ENCODE assay signal across 33 cellular contexts in the genomic region with DNA sequence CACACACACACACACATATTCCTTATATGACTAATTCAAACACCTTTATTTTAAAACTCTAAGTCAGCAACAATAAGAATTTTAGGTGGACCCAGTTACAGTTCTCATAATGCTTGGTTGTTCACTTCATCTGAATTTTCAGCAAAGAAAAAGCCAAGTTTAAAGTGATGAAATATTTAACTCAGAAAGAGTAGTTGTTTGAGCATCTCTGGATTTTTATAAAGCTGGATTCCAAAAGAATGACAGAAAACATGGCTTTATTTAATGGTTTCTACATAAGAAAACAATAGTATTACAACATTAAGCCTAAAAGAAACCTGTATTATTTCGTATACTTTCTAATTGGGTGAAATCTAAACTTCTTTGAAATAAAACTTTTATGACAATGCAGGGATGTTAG. TPM values are rescaled to one million over a fixed set of nuclear protein-coding genes. Genes with fewer than 3 reads are reported as not detected.
"Had no signal": no experiment of that assay in that cellular context is flagged by ENCODE, and none has a peak within 500 bp of the region (broad histone marks: within the 10 kb centered on the region; RNA-seq: fewer than 3 reads in every experiment).

No MANE protein-coding gene starts in this region.

- H3K4me2 ChIP-seq: hepatocyte had no signal

- H3K4me3 ChIP-seq: ascending aorta, breast epithelium, esophagus muscularis mucosa, gastroesophageal sphincter, heart right ventricle, hepatocyte had no signal

- H3K27ac ChIP-seq: ascending aorta, breast epithelium, esophagus muscularis mucosa, gastroesophageal sphincter, heart right ventricle, hepatocyte had no signal

- H2AFZ ChIP-seq: hepatocyte had no signal

- H3K79me2 ChIP-seq: hepatocyte had no signal

- H3K36me3 ChIP-seq: ascending aorta, breast epithelium, esophagus muscularis mucosa, gastroesophageal sphincter, heart right ventricle had no signal

- FAIRE-seq: colon had no signal

- H3K4me1 ChIP-seq: ascending aorta, breast epithelium, esophagus muscularis mucosa, gastroesophageal sphincter, heart right ventricle had no signal

- DNase-seq: activated CD4-positive, alpha-beta memory T cell treated with anti-CD3 and anti-CD28 coated beads for 36 hours; activated CD4-positive, alpha-beta T cell treated with anti-CD3 and anti-CD28 coated beads for 36 hours; activated CD4-positive, alpha-beta T cell treated with anti-CD3 and anti-CD28 coated beads, Interleukin-2, amount 10 ng/mL, durations not matched to agents 24 days and 14 days; activated CD4-positive, CD25-positive, alpha-beta regulatory T cell; activated CD4-positive, CD25-positive, alpha-beta regulatory T cell treated with anti-CD3 and anti-CD28 coated beads, Interleukin-2, amount 50 U/mL, for 72 hours; activated CD8-positive, alpha-beta memory T cell treated with anti-CD3 and anti-CD28 coated beads, Interleukin-2, amount 10 ng/mL, durations not matched to agents 7 days and 5 days; activated CD8-positive, alpha-beta memory T cell treated with anti-CD3 and anti-CD28 coated beads, Interleukin-2, amount 50 U/mL, for 4 hours; activated CD8-positive, alpha-beta T cell treated with anti-CD3 and anti-CD28 coated beads, Interleukin-2, amount 10 ng/mL, durations not matched to agents 7 days and 5 days; activated effector memory CD4-positive, alpha-beta T cell treated with anti-CD3 and anti-CD28 coated beads, Interleukin-2, amount 50 U/mL, for 16 hours; activated naive CD4-positive, alpha-beta T cell treated with anti-CD3 and anti-CD28 coated beads for 36 hours; activated naive CD8-positive, alpha-beta T cell treated with anti-CD3 and anti-CD28 coated beads for 36 hours; activated naive CD8-positive, alpha-beta T cell treated with anti-CD3 and anti-CD28 coated beads, Interleukin-2, amount 50 U/mL, for 24 hours; activated T-cell treated with anti-CD3 and anti-CD28 coated beads, Interleukin-2, amount 50 U/mL, for 1 hour; activated T-cell treated with anti-CD3 and anti-CD28 coated beads, Interleukin-2, amount 50 U/mL, for 48 hours; cortex of kidney; dermis blood vessel endothelial cell; effector CD4-positive, alpha-beta T cell; effector memory CD8-positive, alpha-beta T cell; erythroblast; foreskin melanocyte; heart right ventricle; T-helper 1 cell; T-helper 17 cell; T1000 had no signal

- H3K9me3 ChIP-seq: ascending aorta, breast epithelium, esophagus muscularis mucosa, gastroesophageal sphincter had no signal

- H3K27me3 ChIP-seq: ascending aorta, breast epithelium, esophagus muscularis mucosa, gastroesophageal sphincter, heart right ventricle, hepatocyte had no signal

RNA-seq across cellular contexts. Expression of a gene that starts 54.2 kb away (rescaled TPM):
- total RNA-seq: activated CD4-positive, alpha-beta memory T cell treated with anti-CD3 and anti-CD28 coated beads for 36 hours; activated CD4-positive, alpha-beta T cell treated with anti-CD3 and anti-CD28 coated beads for 36 hours; activated CD4-positive, alpha-beta T cell treated with anti-CD3 and anti-CD28 coated beads, Interleukin-2, amount 10 ng/mL, durations not matched to agents 24 days and 14 days; activated CD8-positive, alpha-beta memory T cell treated with anti-CD3 and anti-CD28 coated beads for 36 hours; activated CD8-positive, alpha-beta memory T cell treated with anti-CD3 and anti-CD28 coated beads, Interleukin-2, amount 10 ng/mL, durations not matched to agents 7 days and 5 days; activated CD8-positive, alpha-beta T cell treated with anti-CD3 and anti-CD28 coated beads, Interleukin-2, amount 10 ng/mL, durations not matched to agents 7 days and 5 days; activated naive CD4-positive, alpha-beta T cell treated with anti-CD3 and anti-CD28 coated beads for 36 hours; activated naive CD8-positive, alpha-beta T cell treated with anti-CD3 and anti-CD28 coated beads for 36 hours; activated T-helper 1 cell treated with anti-CD3 and anti-CD28 coated beads, Interleukin-12 subunit alpha, Interleukin-12 subunit beta, Interleukin-2, Interleukin-4 antibody, amounts not matched to agents 30 ng/mL and 10 ng/mL and 1 ng/mL, durations not matched to agents 14 hours and 24 hours and 36 hours; activated T-helper 2 cell treated with anti-CD3 and anti-CD28 coated beads, Interferon-gamma antibody, Interleukin-2, Interleukin-4, amounts not matched to agents 10 μg/mL and 5 μg/mL and 100 μg/mL, durations not matched to agents 14 hours and 24 hours and 36 hours; T-helper 17 cell had no signal
